Comparison of ENCODE assay signal across 8 cellular contexts in the genomic region with DNA sequence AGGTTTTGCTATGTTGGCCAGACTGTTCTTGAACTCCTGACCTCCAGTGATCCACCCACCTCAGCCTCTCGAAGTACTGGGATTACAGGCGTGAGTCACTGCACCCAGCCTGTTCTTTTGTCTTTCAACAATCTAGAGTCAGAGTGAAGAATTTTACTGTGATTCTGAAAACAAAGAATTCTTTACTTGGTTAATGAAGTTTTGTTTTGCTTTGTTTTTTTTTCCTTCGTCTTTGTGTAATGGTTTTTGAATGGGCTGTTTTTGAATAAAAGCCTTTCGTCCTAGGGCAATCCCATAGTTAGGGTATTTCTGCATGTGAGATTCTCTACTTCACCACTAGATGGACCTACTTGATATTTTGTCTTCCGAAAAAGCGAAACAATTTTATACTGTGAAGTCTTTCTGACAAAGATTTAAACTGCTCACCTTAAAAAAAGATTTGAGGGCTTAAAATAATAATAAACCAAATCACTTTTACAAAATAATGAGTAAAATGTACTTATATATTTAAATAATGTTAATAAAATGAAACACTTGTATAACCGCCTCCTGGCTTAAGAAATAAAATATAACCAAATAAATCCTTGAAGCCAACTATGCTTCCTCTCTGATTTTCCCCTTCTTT. TPM values are rescaled to one million over a fixed set of nuclear protein-coding genes. Genes with fewer than 3 reads are reported as not detected.
DNase-seq lines count a peak whose midpoint lies in the region; ATAC-seq and TF ChIP-seq lines count a peak whose summit lies in the region.

No MANE protein-coding gene starts in this region.

- TF ChIP-seq CTCF in parathyroid adenoma (IDR thresholded peaks at IDR 0.05) = peak; percentile 51

- no peak overlapping the region for H3K4me2 ChIP-seq in parathyroid adenoma (ENCODE audit: low read length)

- ATAC-seq in GM21528 (IDR thresholded peaks at IDR 0.05; ENCODE audit: low FRiP score, unreplicated experiment) (no peak), GM21529 (IDR thresholded peaks at IDR 0.05; ENCODE audit: unreplicated experiment) (no peak)

- H3K9ac ChIP-seq in parathyroid adenoma = no peak overlapping the region

- no peak overlapping the region for H3K27ac ChIP-seq in parathyroid adenoma

- DNase-seq in A172 (ENCODE audit: low spot score) (peak; percentile 30), ELR (ENCODE audit: low read depth) (peak; percentile 55), LHCN-M2 (ENCODE audit: low read depth) (peak; percentile 82), SW480 (ENCODE audit: low spot score) (peak; percentile 59), fibroblast of the conjunctiva (ENCODE audit: low read depth) (peak; percentile 23)

- no peak overlapping the region for H3K4me3 ChIP-seq in parathyroid adenoma (ENCODE audit: low read depth, low read length)

- no peaks in the 10 kb centered on the region for H3K27me3 ChIP-seq in parathyroid adenoma (ENCODE audit: control insufficient read depth, insufficient read depth, low read length)

- no peak overlapping the region for H2AFZ ChIP-seq in parathyroid adenoma

- H3K9me3 ChIP-seq in parathyroid adenoma (ENCODE audit: control insufficient read depth, low read length) = no peaks in the 10 kb centered on the region

- H3K4me1 ChIP-seq in parathyroid adenoma = no peaks in the 10 kb centered on the region

- H3K36me3 ChIP-seq in parathyroid adenoma (ENCODE audit: control insufficient read depth, insufficient read depth, low read length) = no peaks in the 10 kb centered on the region

- no peaks in the 10 kb centered on the region for H3K79me2 ChIP-seq in parathyroid adenoma

RNA-seq across cellular contexts. Expression of a gene that starts 43.4 kb away (rescaled TPM):
- 16.0 and 25.6 TPM in 2 replicates for total RNA-seq in A172 (2014; rRNA removed; shearing (Covaris generic))
- total RNA-seq in LHCN-M2 (2014; rRNA removed) = 39.2 and 52.2 TPM in 2 replicates
- 67.6 TPM for polyA plus RNA-seq in LHCN-M2 (2012)

Comparison
In these comparisons a context has a peak if more than half of its experiments do, and no peak if none do; other contexts are left out.
1. DNase-seq: peak in every context shown above with its lines; median percentile 82 in LHCN-M2; 59 in SW480; 55 in ELR; 30 in A172; 23 in fibroblast of the conjunctiva.